9 cellular contexts compared by ENCODE assay signal in the genomic region with DNA sequence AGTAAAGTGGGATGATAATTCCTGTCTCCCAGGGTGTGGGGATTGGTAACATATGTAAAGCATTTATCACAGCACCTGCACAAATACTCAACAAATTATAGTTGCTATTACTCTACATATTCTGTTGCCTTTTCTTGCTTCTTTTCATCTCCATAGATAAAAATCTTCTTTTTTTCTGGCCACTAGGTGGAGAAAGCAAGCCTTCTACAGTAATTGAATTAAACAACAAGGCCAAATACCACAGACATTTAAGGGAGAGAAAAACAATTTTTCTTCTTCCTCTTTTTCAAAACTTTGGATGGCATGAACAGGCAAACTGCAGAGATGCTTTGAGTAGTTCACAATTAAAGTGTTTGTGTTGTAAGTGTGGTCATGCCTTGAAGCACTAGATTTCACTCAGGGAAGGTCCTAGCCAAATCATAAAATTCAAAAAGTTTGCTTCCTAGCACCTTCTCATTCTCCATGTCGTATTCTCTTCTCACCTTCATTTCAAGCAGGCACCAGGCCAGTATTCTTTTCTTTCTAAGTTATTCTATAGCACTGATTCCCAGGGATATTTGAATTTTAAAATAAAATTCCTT.
DNase-seq lines count a peak whose midpoint lies in the region; ATAC-seq and TF ChIP-seq lines count a peak whose summit lies in the region.
"Had no signal": no experiment of that assay in that cellular context is flagged by ENCODE, and none has a peak within 500 bp of the region (broad histone marks: within the 10 kb centered on the region; RNA-seq: fewer than 3 reads in every experiment).

No MANE protein-coding gene starts in this region.

- H3K27me3 ChIP-seq in foreskin keratinocyte = no peaks in the 10 kb centered on the region

- DNase-seq in GM04503 (ENCODE audit: low read depth) = peak; percentile 19
- DNase-seq in Kasumi-1 (lab: John Stamatoyannopoulos, UW) = peak; percentile 85 to 89
- peak; percentile 37 for DNase-seq in SKM-1 (lab: John Stamatoyannopoulos, UW; ENCODE audit: unreplicated experiment)
- DNase-seq in foreskin keratinocyte = peak in 1 of 2 donors; percentile 27
- peak; percentile 58 for DNase-seq in putamen (ENCODE audit: low spot score)
- DNase-seq in AG08396 (ENCODE audit: low spot score) = no peak
- DNase-seq: activated B cell treated with CpG ODN at 0.5 μM for 24 hours had no signal

- peak; percentile 78 for TF ChIP-seq CTCF in foreskin keratinocyte (conservative IDR thresholded peaks at IDR 0.05)

- no peaks in the 10 kb centered on the region for H3K4me1 ChIP-seq in foreskin keratinocyte

- H3K27ac ChIP-seq in foreskin keratinocyte = no peak overlapping the region

- ATAC-seq in foreskin keratinocyte (no peak), HG03469 (IDR thresholded peaks at IDR 0.05; ENCODE audit: unreplicated experiment) (no peak), HG02973 (IDR thresholded peaks at IDR 0.05; ENCODE audit: unreplicated experiment) (no peak)
